ENCODE assay signal across 21 cellular contexts in genomic region chr10:124072106-124072505, GRCh38. TPM values are rescaled to one million over a fixed set of nuclear protein-coding genes. Genes with fewer than 3 reads are reported as not detected.
A peak's percentile ranks its signal among the peaks of the same experiment; 100 is the strongest.
DNase-seq lines count a peak whose midpoint lies in the region; ATAC-seq, FAIRE-seq and TF ChIP-seq lines count a peak whose summit lies in the region.
"Had no signal": no experiment of that assay in that cellular context is flagged by ENCODE, and none has a peak within 500 bp of the region (broad histone marks: within the 10 kb centered on the region; RNA-seq: fewer than 3 reads in every experiment).

No MANE protein-coding gene starts in this region.

- POLR2A ChIA-PET in H1 (lab: Charles Lee; ENCODE audit: partially characterized antibody) = interaction anchor here (1.6 kb wide), 1 partner anchor 17 kb away, joined by 5 read pairs; no protein-coding TSS in a partner anchor

- H3K4me1 Mint-ChIP-seq in stimulated activated naive B cell treated with anti-CD40 and anti-IgM and Interleukin-4, amounts not matched to agents 10 μg/mL and 1 μg/mL and 100 μg/mL, for 72 hours = peaks cover 54 to 87% of the 10 kb centered on the region in 2 donors

- H3K9ac ChIP-seq in KMS-11 = peak overlapping the region; percentile 34; the same call in 1 of the 2 replicates
- no peak overlapping the region for H3K9ac ChIP-seq in H1 (replicated peaks in 1 of 4; ENCODE audit: extremely low read depth in 1 of 4, low read depth in 3 of 4, low read length in 3 of 4)

- H3K18ac ChIP-seq in H1 (ENCODE audit: extremely low read depth, low read length) = no peak overlapping the region

- TF ChIP-seq CTCF in KMS-11 (conservative IDR thresholded peaks at IDR 0.05; ENCODE audit: low read depth, low read length) (no peak), H1 (IDR thresholded peaks at IDR 0.05; ENCODE audit: control extremely low read depth in 1 of 3, insufficient read depth in 1 of 3, low read depth in 1 of 3, low read length in 3 of 3) (no peak)

- peak; percentile 75 for ATAC-seq in GM21447 (IDR thresholded peaks at IDR 0.05; ENCODE audit: unreplicated experiment)
- peak; percentile 51 to 69 for ATAC-seq in stimulated activated naive B cell treated with anti-CD40 and anti-IgM and Interleukin-4, amounts not matched to agents 10 μg/mL and 1 μg/mL and 100 μg/mL, for 72 hours (replicated peaks)
- no peak for ATAC-seq in GM21367 (IDR thresholded peaks at IDR 0.05; ENCODE audit: unreplicated experiment)
- ATAC-seq: activated T-cell treated with anti-CD3 and anti-CD28 coated beads, Interleukin-2, amount 50 U/mL, for 4 hours; left lobe of liver; stimulated activated effector memory CD8-positive, alpha-beta T cell treated with anti-CD3 and anti-CD28 coated beads, Interleukin-12 subunit alpha, Interleukin-12 subunit beta, amount 100 ng/mL, for 72 hours; T-cell had no signal

- no peak overlapping the region for H2BK120ac ChIP-seq in H1 (replicated peaks; ENCODE audit: low read depth, low read length)

- CTCF ChIA-PET in H1 (lab: Charles Lee; ENCODE audit: partially characterized antibody) = interaction anchor here (0.6 to 1.8 kb wide), 5 partner anchors 18 to 121 kb away, joined by 3 to 7 read pairs (median 5); no protein-coding TSS in a partner anchor

- H4K91ac ChIP-seq in H1 (replicated peaks; ENCODE audit: insufficient read length, low read length) = no peak overlapping the region

- H3K4me2 ChIP-seq in KMS-11 = peak overlapping the region; percentile 99
- no peak overlapping the region for H3K4me2 ChIP-seq in H1 (ENCODE audit: insufficient read depth in 1 of 2, low read depth in 2 of 2, low read length in 2 of 2)

- no peaks in the 10 kb centered on the region for H3K9me3 ChIP-seq in H1 (ENCODE audit: insufficient read depth in 2 of 2, low read depth in 1 of 2, low read length in 1 of 2)
- H3K9me3 ChIP-seq: thyroid gland had no signal

- no peak overlapping the region for H4K5ac ChIP-seq in H1 (ENCODE audit: insufficient read length, low read depth, low read length)

- H3K4me3 Mint-ChIP-seq in stimulated activated naive B cell treated with anti-CD40 and anti-IgM and Interleukin-4, amounts not matched to agents 10 μg/mL and 1 μg/mL and 100 μg/mL, for 72 hours = peak overlapping the region; percentile 36 to 53
- H3K4me3 Mint-ChIP-seq: activated CD4-positive, alpha-beta memory T cell treated with anti-CD3 and anti-CD28 coated beads for 36 hours; activated naive CD4-positive, alpha-beta T cell treated with anti-CD3 and anti-CD28 coated beads, Interleukin-2, amount 10 ng/mL, durations not matched to agents 7 days and 5 days; activated T-cell treated with anti-CD3 and anti-CD28 coated beads, Interleukin-2, amount 50 U/mL, for 4 hours; stimulated activated effector memory CD8-positive, alpha-beta T cell treated with anti-CD3 and anti-CD28 coated beads, Interleukin-12 subunit alpha, Interleukin-12 subunit beta, amount 100 ng/mL, for 72 hours had no signal

- H2BK5ac ChIP-seq in H1 (ENCODE audit: low read depth, low read length) = no peak overlapping the region

- H3K4me1 ChIP-seq in KMS-11 (ENCODE audit: low read depth, poor library complexity, severe bottlenecking) (peaks cover 100% of the 10 kb centered on the region), H1 (replicated peaks in 1 of 4; ENCODE audit: control insufficient read depth in 3 of 4, insufficient read depth in 4 of 4, low read length in 3 of 4) (peaks cover 4 to 18% (median 8%) of the 10 kb centered on the region in 4 experiments)

- DNase-seq in H1 (ENCODE audit: low read depth in 1 of 2, low spot score in 2 of 2) (no peak), CD1c-positive myeloid dendritic cell (ENCODE audit: extremely low spot score) (no peak), activated T-cell treated with anti-CD3 and anti-CD28 coated beads for 4 hours (no peak)
- no peak for DNase-seq in stimulated activated naive B cell treated with anti-CD40 and anti-IgM and Interleukin-4, amounts not matched to agents 10 μg/mL and 1 μg/mL and 100 μg/mL, for 72 hours
- DNase-seq: activated CD4-positive, alpha-beta memory T cell treated with anti-CD3 and anti-CD28 coated beads for 36 hours; activated naive CD4-positive, alpha-beta T cell treated with anti-CD3 and anti-CD28 coated beads, Interleukin-2, amount 10 ng/mL, durations not matched to agents 7 days and 5 days; activated T-cell treated with anti-CD3 and anti-CD28 coated beads, Interleukin-2, amount 50 U/mL, for 4 hours; central memory CD4-positive, alpha-beta T cell; glutamatergic neuron; KBM-7; NCI-H1105; NCI-H2081; NCI-H446 treated with DMSO at 0.1 percent for 48 hours; occipital lobe; T-cell; thyroid gland had no signal

- H4K20me1 ChIP-seq in KMS-11 (ENCODE audit: insufficient read depth) = peaks cover 3% of the 10 kb centered on the region; the same call in 1 of the 2 replicates
- H4K20me1 ChIP-seq in H1 (replicated peaks in 1 of 2; ENCODE audit: control insufficient read depth in 1 of 2, insufficient read depth in 2 of 2, low read length in 2 of 2) = no peaks in the 10 kb centered on the region

- 0 out of 2 replicates have a peak overlapping the region, but pooled peaks have one; percentile 2 for H2AK5ac ChIP-seq in H1 (ENCODE audit: low read depth, low read length)

- H3K27ac Mint-ChIP-seq in stimulated activated naive B cell treated with anti-CD40 and anti-IgM and Interleukin-4, amounts not matched to agents 10 μg/mL and 1 μg/mL and 100 μg/mL, for 72 hours = peak overlapping the region; percentile 90
- H3K27ac Mint-ChIP-seq: activated CD4-positive, alpha-beta memory T cell treated with anti-CD3 and anti-CD28 coated beads for 36 hours; activated naive CD4-positive, alpha-beta T cell treated with anti-CD3 and anti-CD28 coated beads, Interleukin-2, amount 10 ng/mL, durations not matched to agents 7 days and 5 days; stimulated activated effector memory CD8-positive, alpha-beta T cell treated with anti-CD3 and anti-CD28 coated beads, Interleukin-12 subunit alpha, Interleukin-12 subunit beta, amount 100 ng/mL, for 72 hours; T-cell had no signal

- H2BK15ac ChIP-seq in H1 (ENCODE audit: low read length) = 0 out of 2 replicates have a peak overlapping the region, but pooled peaks have one; percentile 22

- 94% methylated on average over 4 of the region's 4 CpGs; no CpG with 5 or more reads in 1 of the 2 experiments for WGBS in H1 (ENCODE audit: extremely low coverage in 1 of 2, insufficient coverage in 1 of 2, insufficient read length in 1 of 2, insufficient replicate concordance in 2 of 2, low coverage in 1 of 2, low lambda C conversion rate in 2 of 2, missing lambda C conversion rate in 1 of 2), 2 experiments

- H2BK12ac ChIP-seq in H1 (ENCODE audit: low read depth, low read length) = no peak overlapping the region; the same call in 1 of the 2 replicates

- no peaks in the 10 kb centered on the region for H3K9me3 Mint-ChIP-seq in stimulated activated naive B cell treated with anti-CD40 and anti-IgM and Interleukin-4, amounts not matched to agents 10 μg/mL and 1 μg/mL and 100 μg/mL, for 72 hours
- H3K9me3 Mint-ChIP-seq: activated CD4-positive, alpha-beta memory T cell treated with anti-CD3 and anti-CD28 coated beads for 36 hours; activated naive CD4-positive, alpha-beta T cell treated with anti-CD3 and anti-CD28 coated beads, Interleukin-2, amount 10 ng/mL, durations not matched to agents 7 days and 5 days; activated T-cell treated with anti-CD3 and anti-CD28 coated beads, Interleukin-2, amount 50 U/mL, for 4 hours; stimulated activated effector memory CD8-positive, alpha-beta T cell treated with anti-CD3 and anti-CD28 coated beads, Interleukin-12 subunit alpha, Interleukin-12 subunit beta, amount 100 ng/mL, for 72 hours; T-cell had no signal

- no peak overlapping the region for H3K14ac ChIP-seq in H1 (ENCODE audit: insufficient read length)

- H4K8ac ChIP-seq in H1 (ENCODE audit: extremely low read depth, insufficient read depth, low read length) = no peak overlapping the region

- H3K4me3 ChIP-seq in KMS-11 (IDR thresholded peaks at IDR 0.05; ENCODE audit: insufficient read depth, low read depth, low read length) (no peak overlapping the region), H1 (ENCODE audit: extremely low read depth in 1 of 4, insufficient read depth in 2 of 4, low read depth in 3 of 4, low read length in 4 of 4) (no peak overlapping the region)
- H3K4me3 ChIP-seq: thyroid gland had no signal

- 0 out of 2 replicates have a peak overlapping the region, but pooled peaks have one; percentile 26 for H2BK20ac ChIP-seq in H1 (ENCODE audit: low read length)

- no peak overlapping the region for H3K4ac ChIP-seq in H1 (replicated peaks; ENCODE audit: insufficient read length, low read depth, low read length)

- no peak for TF ChIP-seq EP300 in H1 (IDR thresholded peaks at IDR 0.05; ENCODE audit: borderline replicate concordance in 1 of 2, low read depth in 2 of 2, low read length in 2 of 2)

- no peak overlapping the region for H3K56ac ChIP-seq in H1 (replicated peaks; ENCODE audit: insufficient read length, low read depth, low read length)

- TF ChIP-seq POLR2A in H1 (IDR thresholded peaks at IDR 0.05; ENCODE audit: control extremely low read depth in 1 of 2, low read depth in 2 of 2, low read length in 2 of 2) = no peak

- no peak for FAIRE-seq in H1 (lab: Jason Lieb, UNC)

- no peaks in the 10 kb centered on the region for H3K23me2 ChIP-seq in H1 (ENCODE audit: low read depth, low read length)

- no peak for TF ChIP-seq RAD21 in H1 (IDR thresholded peaks at IDR 0.05 in 1 of 2, conservative IDR thresholded peaks at IDR 0.05 in 1 of 2; ENCODE audit: low read depth in 2 of 2, low read length in 2 of 2)

- H3K27me3 Mint-ChIP-seq in stimulated activated naive B cell treated with anti-CD40 and anti-IgM and Interleukin-4, amounts not matched to agents 10 μg/mL and 1 μg/mL and 100 μg/mL, for 72 hours = no peaks in the 10 kb centered on the region

- no peaks in the 10 kb centered on the region for H3K36me3 ChIP-seq in KMS-11 (ENCODE audit: insufficient read depth)
- no peaks in the 10 kb centered on the region for H3K36me3 ChIP-seq in H1 (ENCODE audit: control insufficient read depth in 2 of 4, insufficient read depth in 4 of 4, low read length in 3 of 4)
- H3K36me3 ChIP-seq: thyroid gland had no signal

- no peak overlapping the region for H3K23ac ChIP-seq in H1 (ENCODE audit: insufficient read length)

- H2AFZ ChIP-seq in KMS-11 (ENCODE audit: low read depth) (no peak overlapping the region), H1 (ENCODE audit: low read length) (no peak overlapping the region)

- H3K36me3 Mint-ChIP-seq in stimulated activated naive B cell treated with anti-CD40 and anti-IgM and Interleukin-4, amounts not matched to agents 10 μg/mL and 1 μg/mL and 100 μg/mL, for 72 hours = peaks cover 0 to 2% of the 10 kb centered on the region in 2 donors
- H3K36me3 Mint-ChIP-seq: activated CD4-positive, alpha-beta memory T cell treated with anti-CD3 and anti-CD28 coated beads for 36 hours; activated naive CD4-positive, alpha-beta T cell treated with anti-CD3 and anti-CD28 coated beads, Interleukin-2, amount 10 ng/mL, durations not matched to agents 7 days and 5 days; stimulated activated effector memory CD8-positive, alpha-beta T cell treated with anti-CD3 and anti-CD28 coated beads, Interleukin-12 subunit alpha, Interleukin-12 subunit beta, amount 100 ng/mL, for 72 hours; T-cell had no signal

- peaks cover 100% of the 10 kb centered on the region for H3K79me2 ChIP-seq in KMS-11 (ENCODE audit: insufficient read depth, low read depth)
- no peaks in the 10 kb centered on the region for H3K79me2 ChIP-seq in H1 (ENCODE audit: control insufficient read depth in 1 of 2, insufficient read depth in 2 of 2, low read length in 2 of 2)

- H3K27ac ChIP-seq in KMS-11 (peak overlapping the region; percentile 72), H1 (ENCODE audit: low read depth, low read length) (no peak overlapping the region)
- H3K27ac ChIP-seq: thyroid gland had no signal

- peaks cover 2% of the 10 kb centered on the region; the same call in 1 of the 2 replicates for H3K79me1 ChIP-seq in H1 (ENCODE audit: low read depth, low read length)

- H3K27me3 ChIP-seq in KMS-11 (ENCODE audit: insufficient read depth, low read depth) = no peaks in the 10 kb centered on the region
- no peaks in the 10 kb centered on the region; a peak in 1 of 7 replicates for H3K27me3 ChIP-seq in H1 (replicated peaks in 1 of 4; ENCODE audit: control insufficient read depth in 3 of 4, extremely low read depth in 1 of 4, insufficient read depth in 3 of 4, low read length in 3 of 4)
- H3K27me3 ChIP-seq: thyroid gland had no signal

RNA-seq across cellular contexts. Expression of gene CHST15, which starts 21.3 kb away (rescaled TPM):
- total RNA-seq in H1 (2021; fragmentation: NEBNext Ultra II Directional; extraction: Animal tissue kit (Norgen Biotek cat#: 25700)) = 9.1 and 9.4 TPM in 2 replicates
- 7.4 and 8.8 TPM in 2 replicates for polyA plus RNA-seq in H1 (2011; rRNA removed)
- polyA plus RNA-seq in H1 (2011; cell fraction: cytosol; rRNA removed) = 6.8 TPM
- 9.3 TPM for polyA plus RNA-seq in H1 (2011; cell fraction: nucleus; rRNA removed)
- 5.7 to 7.3 TPM (median 6.0 TPM) in 4 replicates for polyA plus RNA-seq in H1 (2012, experiment 1 of 2)
- polyA plus RNA-seq in H1 (2012, experiment 2 of 2) = 2.3 TPM
- polyA plus RNA-seq in H1 (2013, experiment 1 of 2) = 4.7 TPM
- 5.0 TPM for polyA plus RNA-seq in H1 (2013, experiment 2 of 2)
- polyA minus RNA-seq in H1 (2011; rRNA and poly(A)+ RNA removed) = 17.4 and 19.5 TPM in 2 replicates
- 7.5 TPM for polyA minus RNA-seq in H1 (2011; cell fraction: cytosol; rRNA and poly(A)+ RNA removed)
- 15.1 TPM for polyA minus RNA-seq in H1 (2011; cell fraction: nucleus; rRNA and poly(A)+ RNA removed)
